ENCODE assay signal across 19 cellular contexts in the genomic region with DNA sequence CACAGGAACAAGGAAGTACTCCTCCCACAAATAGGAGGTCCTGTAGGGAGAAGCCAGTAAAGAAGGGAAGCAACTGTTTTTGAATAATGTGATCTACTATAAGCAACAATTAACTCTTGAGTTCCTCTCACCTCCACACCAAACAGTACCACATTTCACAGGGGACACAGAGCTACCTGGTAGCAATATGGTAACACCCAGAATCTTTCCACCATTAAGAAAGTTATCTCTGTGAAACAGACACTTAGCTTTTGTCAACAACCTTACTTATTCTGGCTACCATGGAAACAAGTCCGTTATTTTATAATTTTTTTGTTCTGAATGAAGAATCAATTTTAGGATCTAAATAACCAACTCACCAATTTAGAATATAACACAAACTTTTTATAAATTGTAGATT. TPM values are rescaled to one million over a fixed set of nuclear protein-coding genes. Genes with fewer than 3 reads are reported as not detected.
DNase-seq lines count a peak whose midpoint lies in the region; ATAC-seq and TF ChIP-seq lines count a peak whose summit lies in the region.
"Had no signal": no experiment of that assay in that cellular context is flagged by ENCODE, and none has a peak within 500 bp of the region (broad histone marks: within the 10 kb centered on the region; RNA-seq: fewer than 3 reads in every experiment).

No MANE protein-coding gene starts in this region.

- no peak overlapping the region for H3K4me3 Mint-ChIP-seq in stimulated activated naive CD8-positive, alpha-beta T cell treated with anti-CD3 and anti-CD28 coated beads, Interleukin-15, Interleukin-2, amounts not matched to agents 100 ng/mL and 50 ng/mL, for 24 hours
- no peak overlapping the region for H3K4me3 Mint-ChIP-seq in stimulated activated naive CD8-positive, alpha-beta T cell treated with anti-CD3 and anti-CD28 coated beads, Interleukin-15, amount 100 ng/mL, for 72 hours
- H3K4me3 Mint-ChIP-seq in activated B cell treated with CpG ODN at 0.5 μM for 24 hours: peak overlapping the region; percentile 5
- H3K4me3 Mint-ChIP-seq in memory B cell: no peak overlapping the region

- CTCF ChIA-PET in activated B cell treated with CpG ODN at 0.5 μM for 24 hours (lab: Charles Lee): no interaction called here

- H3K36me3 ChIP-seq in uterus (no peaks in the 10 kb centered on the region), hepatocyte (replicated peaks; ENCODE audit: insufficient read depth, low read depth) (no peaks in the 10 kb centered on the region)
- H3K36me3 ChIP-seq: cardiac muscle cell, right lobe of liver, suprapubic skin had no signal

- intact Hi-C loops in activated B cell treated with CpG ODN at 0.5 μM for 24 hours (cut with micrococcal nuclease): no loop called here
- intact Hi-C loops in uterus (cut with DNase I; ENCODE audit: low total_unique reads): no loop called here

- no peak for ATAC-seq in stimulated activated naive CD8-positive, alpha-beta T cell treated with anti-CD3 and anti-CD28 coated beads, Interleukin-15, amount 100 ng/mL, for 72 hours
- no peak for ATAC-seq in activated B cell treated with CpG ODN at 0.5 μM for 24 hours (ENCODE audit: low read depth)
- ATAC-seq in memory B cell (ENCODE audit: low read depth): no peak
- no peak for ATAC-seq in GM21526 (IDR thresholded peaks at IDR 0.05; ENCODE audit: low FRiP score, unreplicated experiment)
- ATAC-seq: right lobe of liver had no signal

- peaks cover 94% of the 10 kb centered on the region for H4K20me1 ChIP-seq in hepatocyte (ENCODE audit: insufficient read depth, poor library complexity, severe bottlenecking)

- peak overlapping the region; percentile 65 for H3K27ac Mint-ChIP-seq in stimulated activated naive CD8-positive, alpha-beta T cell treated with anti-CD3 and anti-CD28 coated beads, Interleukin-15, Interleukin-2, amounts not matched to agents 100 ng/mL and 50 ng/mL, for 24 hours
- H3K27ac Mint-ChIP-seq in stimulated activated naive CD8-positive, alpha-beta T cell treated with anti-CD3 and anti-CD28 coated beads, Interleukin-15, amount 100 ng/mL, for 72 hours: no peak overlapping the region
- H3K27ac Mint-ChIP-seq in activated B cell treated with CpG ODN at 0.5 μM for 24 hours (peak overlapping the region; percentile 66), memory B cell (peak overlapping the region; percentile 97)

- TF ChIP-seq POLR2A in uterus (IDR thresholded peaks at IDR 0.05): no peak

- POLR2A ChIA-PET in activated B cell treated with CpG ODN at 0.5 μM for 24 hours (lab: Charles Lee): no interaction called here

- H3K27ac ChIP-seq in uterus: no peak overlapping the region
- no peak overlapping the region for H3K27ac ChIP-seq in hepatocyte
- H3K27ac ChIP-seq: cardiac muscle cell, parathyroid adenoma, right lobe of liver, suprapubic skin had no signal

- peaks cover 100% of the 10 kb centered on the region for H3K79me2 ChIP-seq in hepatocyte

- H3K9me3 ChIP-seq in uterus (no peaks in the 10 kb centered on the region), hepatocyte (ENCODE audit: low read depth) (no peaks in the 10 kb centered on the region)
- H3K9me3 ChIP-seq: right lobe of liver, suprapubic skin had no signal

- TF ChIP-seq CTCF in activated B cell treated with CpG ODN at 0.5 μM for 24 hours (IDR thresholded peaks at IDR 0.05): no peak
- no peak for TF ChIP-seq CTCF in uterus (IDR thresholded peaks at IDR 0.05)
- no peak for TF ChIP-seq CTCF in hepatocyte (IDR thresholded peaks at IDR 0.05; ENCODE audit: poor library complexity)

- H3K27me3 ChIP-seq in uterus: no peaks in the 10 kb centered on the region
- no peaks in the 10 kb centered on the region for H3K27me3 ChIP-seq in hepatocyte
- H3K27me3 ChIP-seq: cardiac muscle cell, right lobe of liver, suprapubic skin had no signal

- H3K36me3 Mint-ChIP-seq in stimulated activated naive CD8-positive, alpha-beta T cell treated with anti-CD3 and anti-CD28 coated beads, Interleukin-15, Interleukin-2, amounts not matched to agents 100 ng/mL and 50 ng/mL, for 24 hours (ENCODE audit: low read depth): peaks cover 22% of the 10 kb centered on the region
- H3K36me3 Mint-ChIP-seq in activated B cell treated with CpG ODN at 0.5 μM for 24 hours (ENCODE audit: low read depth) (peaks cover 13% of the 10 kb centered on the region), memory B cell (peaks cover 2% of the 10 kb centered on the region)

- no peaks in the 10 kb centered on the region for H3K27me3 Mint-ChIP-seq in stimulated activated naive CD8-positive, alpha-beta T cell treated with anti-CD3 and anti-CD28 coated beads, Interleukin-15, Interleukin-2, amounts not matched to agents 100 ng/mL and 50 ng/mL, for 24 hours
- H3K27me3 Mint-ChIP-seq in stimulated activated naive CD8-positive, alpha-beta T cell treated with anti-CD3 and anti-CD28 coated beads, Interleukin-15, amount 100 ng/mL, for 72 hours: no peaks in the 10 kb centered on the region
- H3K27me3 Mint-ChIP-seq in activated B cell treated with CpG ODN at 0.5 μM for 24 hours (no peaks in the 10 kb centered on the region), memory B cell (no peaks in the 10 kb centered on the region)

- H3K9me2 ChIP-seq in hepatocyte (replicated peaks; ENCODE audit: insufficient read depth): no peaks in the 10 kb centered on the region

- H3K4me2 ChIP-seq in hepatocyte: no peak overlapping the region

- peaks cover 85% of the 10 kb centered on the region for H3K4me1 Mint-ChIP-seq in stimulated activated naive CD8-positive, alpha-beta T cell treated with anti-CD3 and anti-CD28 coated beads, Interleukin-15, Interleukin-2, amounts not matched to agents 100 ng/mL and 50 ng/mL, for 24 hours (ENCODE audit: low read depth)
- H3K4me1 Mint-ChIP-seq in stimulated activated naive CD8-positive, alpha-beta T cell treated with anti-CD3 and anti-CD28 coated beads, Interleukin-15, amount 100 ng/mL, for 72 hours: peaks cover 82% of the 10 kb centered on the region
- H3K4me1 Mint-ChIP-seq in activated B cell treated with CpG ODN at 0.5 μM for 24 hours (peaks cover 94% of the 10 kb centered on the region), memory B cell (peaks cover 53% of the 10 kb centered on the region)

- H3K4me1 ChIP-seq in uterus (peaks cover 0 to 6% of the 10 kb centered on the region in 2 donors), hepatocyte (ENCODE audit: insufficient read depth) (peaks cover 14% of the 10 kb centered on the region)

- no peak for DNase-seq in stimulated activated naive CD8-positive, alpha-beta T cell treated with anti-CD3 and anti-CD28 coated beads, Interleukin-15, amount 100 ng/mL, for 72 hours
- no peak for DNase-seq in activated B cell treated with CpG ODN at 0.5 μM for 24 hours
- DNase-seq in memory B cell (ENCODE audit: low spot score in 2 of 2): no peak
- no peak for DNase-seq in germinal center (ENCODE audit: low spot score)
- DNase-seq in uterus: no peak
- no peak for DNase-seq in hepatocyte (ENCODE audit: low spot score)
- DNase-seq: amygdala, dermis blood vessel endothelial cell, NCI-H1417, NCI-H2107, NCI-H510A, right lobe of liver, T-helper 9 cell had no signal

- H3K9me3 Mint-ChIP-seq in stimulated activated naive CD8-positive, alpha-beta T cell treated with anti-CD3 and anti-CD28 coated beads, Interleukin-15, Interleukin-2, amounts not matched to agents 100 ng/mL and 50 ng/mL, for 24 hours: no peaks in the 10 kb centered on the region
- H3K9me3 Mint-ChIP-seq in stimulated activated naive CD8-positive, alpha-beta T cell treated with anti-CD3 and anti-CD28 coated beads, Interleukin-15, amount 100 ng/mL, for 72 hours: no peaks in the 10 kb centered on the region
- H3K9me3 Mint-ChIP-seq in activated B cell treated with CpG ODN at 0.5 μM for 24 hours: no peaks in the 10 kb centered on the region
- H3K9me3 Mint-ChIP-seq in memory B cell: no peaks in the 10 kb centered on the region

- H3K4me3 ChIP-seq in uterus: no peak overlapping the region
- H3K4me3 ChIP-seq in hepatocyte: no peak overlapping the region
- H3K4me3 ChIP-seq: cardiac muscle cell, lung, right lobe of liver, suprapubic skin had no signal

- WGBS in hepatocyte (ENCODE audit: low lambda C conversion rate, missing lambda C conversion rate): 100% methylated on average over 1 of the region's 1 CpG

- no peak overlapping the region for H2AFZ ChIP-seq in hepatocyte
- H2AFZ ChIP-seq: parathyroid adenoma had no signal

RNA-seq across cellular contexts. Expression of gene TBL1XR1, which starts 49.5 kb away (rescaled TPM):
- total RNA-seq in activated B cell treated with CpG ODN at 0.5 μM for 24 hours (312 and 372 TPM in 2 replicates), uterus (100 to 1,000 TPM in 2 of 4 donors, 10 to 100 TPM in 2; 55.6 to 281 (median 102) TPM), hepatocyte (122 and 165 TPM in 2 replicates)
- 30.2 and 30.4 TPM in 2 replicates for polyA plus RNA-seq in hepatocyte

Comparison
In these comparisons a context has a peak if more than half of its experiments do, and no peak if none do; other contexts are left out.
1. H3K27ac Mint-ChIP-seq: peak in stimulated activated naive CD8-positive, alpha-beta T cell treated with anti-CD3 and anti-CD28 coated beads, Interleukin-15, Interleukin-2, amounts not matched to agents 100 ng/mL and 50 ng/mL, for 24 hours (single experiment), activated B cell treated with CpG ODN at 0.5 μM for 24 hours (single experiment) and memory B cell (single experiment); none in stimulated activated naive CD8-positive, alpha-beta T cell treated with anti-CD3 and anti-CD28 coated beads, Interleukin-15, amount 100 ng/mL, for 72 hours (0 of 2).